22 cellular contexts compared by ENCODE assay signal in genomic region chr5:159730285-159730684, GRCh38.
"Had no signal": no experiment of that assay in that cellular context is flagged by ENCODE, and none has a peak within 500 bp of the region (broad histone marks: within the 10 kb centered on the region; RNA-seq: fewer than 3 reads in every experiment).

No MANE protein-coding gene starts in this region.

- FAIRE-seq: endometrium, keratinocyte had no signal

- DNase-seq: effector memory CD4-positive, alpha-beta T cell; gastrocnemius medialis; glutamatergic neuron; left colon; left ventricle myocardium superior; naive thymus-derived CD8-positive, alpha-beta T cell; posterior cingulate gyrus; sigmoid colon; stimulated activated CD4-positive, alpha-beta T cell treated with anti-CD3 and anti-CD28 coated beads, Interleukin-2, amount 100 ng/mL, for 24 hours; stimulated activated CD4-positive, alpha-beta T cell treated with anti-CD3 and anti-CD28 coated beads, Interleukin-4, amount 100 ng/mL, for 4 hours; stimulated activated naive CD4-positive, alpha-beta T cell; stomach; substantia nigra; transverse colon had no signal

- H3K4me1 ChIP-seq: esophagus muscularis mucosa, gastrocnemius medialis, right atrium auricular region, sigmoid colon, stomach, transverse colon had no signal

- ATAC-seq: gastrocnemius medialis; left colon; left ventricle myocardium superior; naive thymus-derived CD8-positive, alpha-beta T cell had no signal

- H3K27me3 ChIP-seq: gastrocnemius medialis, right atrium auricular region, sigmoid colon, stomach, transverse colon had no signal

- H3K27ac ChIP-seq: epithelial cell of prostate, esophagus muscularis mucosa, gastrocnemius medialis, right atrium auricular region, sigmoid colon, skin epidermis, stomach, thoracic aorta, transverse colon had no signal

- H3K36me3 ChIP-seq: esophagus muscularis mucosa, gastrocnemius medialis, right atrium auricular region, sigmoid colon, stomach, thoracic aorta, transverse colon had no signal

- H3K4me3 ChIP-seq: esophagus muscularis mucosa, gastrocnemius medialis, lung, right atrium auricular region, sigmoid colon, skin epidermis, stomach, thoracic aorta, transverse colon had no signal

- H3K9me3 ChIP-seq: esophagus muscularis mucosa, gastrocnemius medialis, right atrium auricular region, sigmoid colon, stomach, thoracic aorta, transverse colon had no signal
